In the genomic region with DNA sequence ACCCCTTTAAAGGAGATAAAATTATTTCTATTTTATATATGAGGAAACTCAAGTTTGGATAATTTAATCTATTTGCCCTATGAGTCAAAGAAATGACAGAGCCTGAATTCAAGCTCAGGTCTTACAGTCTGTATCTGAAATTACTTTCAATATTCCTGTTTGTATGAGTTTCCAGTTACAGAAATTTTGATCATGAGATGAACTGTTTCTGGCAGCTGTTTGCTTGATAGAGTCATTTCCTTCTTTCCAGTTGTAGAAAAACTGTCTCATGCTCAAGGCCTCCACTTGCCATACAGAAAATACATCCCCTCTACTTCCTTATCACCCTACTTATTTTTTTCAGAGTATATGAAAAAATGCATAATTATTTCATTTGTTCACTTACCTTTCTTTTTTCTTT, we compare ENCODE assay signal across 17 cellular contexts.
DNase-seq lines count a peak whose midpoint lies in the region; ATAC-seq and TF ChIP-seq lines count a peak whose summit lies in the region.
"Had no signal": no experiment of that assay in that cellular context is flagged by ENCODE, and none has a peak within 500 bp of the region (broad histone marks: within the 10 kb centered on the region; RNA-seq: fewer than 3 reads in every experiment).

No MANE protein-coding gene starts in this region.

- peak overlapping the region; percentile 46 to 86 for H3K27ac Mint-ChIP-seq in activated naive CD4-positive, alpha-beta T cell treated with anti-CD3 and anti-CD28 coated beads, Interleukin-2, amount 50 U/mL, for 72 hours
- peak overlapping the region; percentile 42 for H3K27ac Mint-ChIP-seq in activated T-helper 2 cell treated with anti-CD3 and anti-CD28 coated beads, Interferon-gamma antibody, Interleukin-2, Interleukin-4, amounts not matched to agents 10 μg/mL and 5 μg/mL and 100 μg/mL, durations not matched to agents 14 hours and 24 hours and 36 hours

- H3K9me3 Mint-ChIP-seq in activated naive CD4-positive, alpha-beta T cell treated with anti-CD3 and anti-CD28 coated beads, Interleukin-2, amount 50 U/mL, for 72 hours: peaks cover 0 to 8% of the 10 kb centered on the region in 2 donors
- no peaks in the 10 kb centered on the region for H3K9me3 Mint-ChIP-seq in activated T-helper 2 cell treated with anti-CD3 and anti-CD28 coated beads, Interferon-gamma antibody, Interleukin-2, Interleukin-4, amounts not matched to agents 10 μg/mL and 5 μg/mL and 100 μg/mL, durations not matched to agents 14 hours and 24 hours and 36 hours
- H3K9me3 Mint-ChIP-seq: activated CD4-positive, alpha-beta T cell treated with anti-CD3 and anti-CD28 coated beads, Interleukin-2, amount 10 ng/mL, durations not matched to agents 7 days and 5 days had no signal

- H3K4me3 ChIP-seq in foreskin fibroblast (ENCODE audit: low read depth in 1 of 2, low read length in 2 of 2): no peak overlapping the region
- H3K4me3 ChIP-seq: adrenal gland, BLaER1 had no signal

- H3K4me1 Mint-ChIP-seq in activated T-helper 2 cell treated with anti-CD3 and anti-CD28 coated beads, Interferon-gamma antibody, Interleukin-2, Interleukin-4, amounts not matched to agents 10 μg/mL and 5 μg/mL and 100 μg/mL, durations not matched to agents 14 hours and 24 hours and 36 hours (ENCODE audit: low read depth): peaks cover 35% of the 10 kb centered on the region

- no peak overlapping the region for H3K4me3 Mint-ChIP-seq in activated T-helper 2 cell treated with anti-CD3 and anti-CD28 coated beads, Interferon-gamma antibody, Interleukin-2, Interleukin-4, amounts not matched to agents 10 μg/mL and 5 μg/mL and 100 μg/mL, durations not matched to agents 14 hours and 24 hours and 36 hours (ENCODE audit: low read depth)
- H3K4me3 Mint-ChIP-seq: activated CD4-positive, alpha-beta T cell treated with anti-CD3 and anti-CD28 coated beads, Interleukin-2, amount 10 ng/mL, durations not matched to agents 7 days and 5 days had no signal

- intact Hi-C loops in activated T-helper 2 cell treated with anti-CD3 and anti-CD28 coated beads, Interferon-gamma antibody, Interleukin-2, Interleukin-4, amounts not matched to agents 10 μg/mL and 5 μg/mL and 100 μg/mL, durations not matched to agents 14 hours and 24 hours and 36 hours (cut with micrococcal nuclease): no loop called here

- peaks cover 27 to 67% of the 10 kb centered on the region in 2 donors for H3K36me3 Mint-ChIP-seq in activated naive CD4-positive, alpha-beta T cell treated with anti-CD3 and anti-CD28 coated beads, Interleukin-2, amount 50 U/mL, for 72 hours
- peaks cover 74% of the 10 kb centered on the region for H3K36me3 Mint-ChIP-seq in activated T-helper 2 cell treated with anti-CD3 and anti-CD28 coated beads, Interferon-gamma antibody, Interleukin-2, Interleukin-4, amounts not matched to agents 10 μg/mL and 5 μg/mL and 100 μg/mL, durations not matched to agents 14 hours and 24 hours and 36 hours (ENCODE audit: low read depth)

- H3K27me3 Mint-ChIP-seq in activated T-helper 2 cell treated with anti-CD3 and anti-CD28 coated beads, Interferon-gamma antibody, Interleukin-2, Interleukin-4, amounts not matched to agents 10 μg/mL and 5 μg/mL and 100 μg/mL, durations not matched to agents 14 hours and 24 hours and 36 hours (ENCODE audit: low read depth): no peaks in the 10 kb centered on the region
- H3K27me3 Mint-ChIP-seq: activated CD4-positive, alpha-beta T cell treated with anti-CD3 and anti-CD28 coated beads, Interleukin-2, amount 10 ng/mL, durations not matched to agents 7 days and 5 days had no signal

- DNase-seq in activated naive CD4-positive, alpha-beta T cell treated with anti-CD3 and anti-CD28 coated beads, Interleukin-2, amount 50 U/mL, for 72 hours (ENCODE audit: low spot score in 2 of 2): no peak
- DNase-seq in activated naive CD4-positive, alpha-beta T cell treated with Interleukin-2 at 50 U/mL for 16 hours: no peak
- no peak for DNase-seq in activated T-helper 2 cell treated with anti-CD3 and anti-CD28 coated beads, Interferon-gamma antibody, Interleukin-2, Interleukin-4, amounts not matched to agents 10 μg/mL and 5 μg/mL and 100 μg/mL, durations not matched to agents 14 hours and 24 hours and 36 hours (ENCODE audit: low spot score)
- peak; percentile 47 to 52 for DNase-seq in foreskin fibroblast
- DNase-seq in ecto neural progenitor cell (ENCODE audit: low spot score): no peak
- no peak for DNase-seq in stimulated activated naive CD4-positive, alpha-beta T cell treated with Interleukin-2 at 50 U/mL for 16 hours (lab: John Stamatoyannopoulos, UW)
- DNase-seq in HK-2 (ENCODE audit: unreplicated experiment): no peak
- DNase-seq: activated CD4-positive, alpha-beta T cell treated with anti-CD3 and anti-CD28 coated beads, Interleukin-2, amount 10 ng/mL, durations not matched to agents 7 days and 5 days; adrenal gland; effector memory CD4-positive, alpha-beta T cell; hypothalamus; mesendoderm; NCI-H1694 treated with DMSO at 0.1 percent for 48 hours; posterior cingulate gyrus; stimulated activated naive CD4-positive, alpha-beta T cell had no signal

- no peak for TF ChIP-seq CTCF in foreskin fibroblast (IDR thresholded peaks at IDR 0.05; ENCODE audit: low read depth, low read length)

- peak; percentile 68 to 73 for ATAC-seq in activated naive CD4-positive, alpha-beta T cell treated with anti-CD3 and anti-CD28 coated beads, Interleukin-2, amount 50 U/mL, for 72 hours
- ATAC-seq in GM21381 (IDR thresholded peaks at IDR 0.05; ENCODE audit: unreplicated experiment): no peak

Comparison
In these comparisons a context has a peak if more than half of its experiments do, and no peak if none do; other contexts are left out.
1. DNase-seq: peak in foreskin fibroblast (2 of 2); none in activated naive CD4-positive, alpha-beta T cell treated with anti-CD3 and anti-CD28 coated beads, Interleukin-2, amount 50 U/mL, for 72 hours (0 of 2), activated naive CD4-positive, alpha-beta T cell treated with Interleukin-2 at 50 U/mL for 16 hours (single experiment), activated T-helper 2 cell treated with anti-CD3 and anti-CD28 coated beads, Interferon-gamma antibody, Interleukin-2, Interleukin-4, amounts not matched to agents 10 μg/mL and 5 μg/mL and 100 μg/mL, durations not matched to agents 14 hours and 24 hours and 36 hours (single experiment), ecto neural progenitor cell (single experiment), stimulated activated naive CD4-positive, alpha-beta T cell treated with Interleukin-2 at 50 U/mL for 16 hours (single experiment) and HK-2 (single experiment).